Comparison of ENCODE assay signal across 8 cellular contexts in the genomic region with DNA sequence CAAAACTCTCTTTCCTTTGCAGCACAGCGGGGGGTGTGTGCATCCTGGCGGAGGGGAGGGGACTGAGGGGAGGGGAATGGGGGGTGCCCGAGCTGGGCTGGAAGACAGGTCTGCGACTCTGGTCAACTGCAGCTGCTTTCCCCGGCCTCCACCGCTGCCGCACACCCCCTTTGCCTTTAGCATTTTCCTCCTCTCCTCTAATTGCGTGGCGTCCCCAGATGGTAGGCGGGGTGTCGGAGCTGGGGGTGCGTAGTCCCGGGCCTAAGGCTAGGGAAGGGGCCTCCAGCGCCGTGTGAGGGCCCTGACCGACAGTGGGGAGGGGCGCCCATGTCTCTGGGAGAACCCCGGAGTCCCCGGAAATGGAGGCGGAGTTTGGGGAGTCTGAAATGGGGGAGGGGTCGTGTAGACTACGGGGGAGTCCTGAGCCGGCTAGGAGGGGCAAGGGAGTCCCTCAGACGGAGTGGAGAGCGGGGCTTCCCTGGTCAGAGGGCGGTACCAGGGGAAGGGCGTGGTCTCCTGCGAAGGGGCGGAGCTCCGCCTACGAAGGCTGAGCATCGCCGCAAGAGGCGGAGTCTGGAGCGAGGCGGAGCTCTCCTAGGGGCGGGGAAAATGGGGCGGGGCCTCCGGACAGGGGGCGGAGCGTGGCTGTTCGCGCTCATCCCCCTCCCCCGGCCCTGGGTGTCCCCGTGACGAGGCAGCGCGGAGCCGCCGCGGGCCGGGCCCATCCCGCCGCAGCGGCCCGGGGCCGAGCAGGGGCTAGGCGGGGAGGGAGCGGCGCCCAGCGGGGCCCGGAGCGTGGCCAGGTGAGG. TPM values are rescaled to one million over a fixed set of nuclear protein-coding genes. Genes with fewer than 3 reads are reported as not detected.
DNase-seq lines count a peak whose midpoint lies in the region; ATAC-seq lines count a peak whose summit lies in the region.

TSS of gene PELI3 (plus strand) at position 681 of the 809 bp plus-strand sequence. CDS start 1,224 bp downstream, outside the sequence.

- H3K4me3 ChIP-seq in ACC112 (ENCODE audit: low read depth, low read length) = peak within 1 kb of the TSS; percentile 78

- no peaks in the 10 kb centered on the region for H3K36me3 ChIP-seq in ACC112 (ENCODE audit: insufficient read depth, low read length)

- H3K27ac ChIP-seq in ACC112 (ENCODE audit: low read depth, low read length) = no peak within 1 kb of the TSS

- H3K79me2 ChIP-seq in ACC112 (ENCODE audit: control insufficient read depth, insufficient read depth, low read length, unreplicated experiment) = no peaks in the 10 kb centered on the region

- no peaks in the 10 kb centered on the region for H3K27me3 ChIP-seq in ACC112 (ENCODE audit: insufficient read depth, low read length)

- peak; percentile 51 for ATAC-seq in GM18870 (IDR thresholded peaks at IDR 0.05; ENCODE audit: unreplicated experiment)
- peak; percentile 72 for ATAC-seq in HG03139 (IDR thresholded peaks at IDR 0.05; ENCODE audit: unreplicated experiment)

- H2AFZ ChIP-seq in ACC112 (ENCODE audit: low read length, unreplicated experiment) = peak within 1 kb of the TSS; percentile 78

- peaks cover 7% of the 10 kb centered on the region for H3K4me1 ChIP-seq in ACC112 (ENCODE audit: control insufficient read depth, insufficient read depth, low read length, unreplicated experiment)

- DNase-seq in NCI-H2196 treated with DMSO at 0.1 percent for 48 hours (lab: John Stamatoyannopoulos, UW; ENCODE audit: unreplicated experiment) (peak; percentile 82), cerebellum (ENCODE audit: low spot score) (peak; percentile 100), kidney glomerular epithelial cell (lab: John Stamatoyannopoulos, UW) (peak; percentile 84)
- peak; percentile 92 for DNase-seq in activated CD4-positive, alpha-beta T cell treated with anti-CD3 and anti-CD28 coated beads for 1 hour
- DNase-seq in stimulated activated CD4-positive, alpha-beta T cell treated with anti-CD3 and anti-CD28 coated beads, Interleukin-15, amount 100 ng/mL, for 24 hours = peak; percentile 92

RNA-seq across cellular contexts. Expression of gene PELI3, which starts in this region (rescaled TPM):
- total RNA-seq in cerebellum = 12.2 TPM
